Comparison of ENCODE assay signal across 22 cellular contexts in genomic region chr4:41540687-41541086, GRCh38. TPM values are rescaled to one million over a fixed set of nuclear protein-coding genes. Genes with fewer than 3 reads are reported as not detected.
DNase-seq lines count a peak whose midpoint lies in the region; ATAC-seq and TF ChIP-seq lines count a peak whose summit lies in the region.
"Had no signal": no experiment of that assay in that cellular context is flagged by ENCODE, and none has a peak within 500 bp of the region (broad histone marks: within the 10 kb centered on the region; RNA-seq: fewer than 3 reads in every experiment).

No MANE protein-coding gene starts in this region.

- H3K36me3 ChIP-seq in heart right ventricle (no peaks in the 10 kb centered on the region), parathyroid adenoma (ENCODE audit: control insufficient read depth, insufficient read depth, low read length) (no peaks in the 10 kb centered on the region), aorta (ENCODE audit: control insufficient read depth in 1 of 2, insufficient read depth in 2 of 2, low read length in 1 of 2) (no peaks in the 10 kb centered on the region)
- H3K36me3 ChIP-seq: pancreas, sigmoid colon, SJSA1 had no signal

- H3K79me2 ChIP-seq in parathyroid adenoma, result no peaks in the 10 kb centered on the region

- intact Hi-C loops in heart right ventricle (cut with DNase I), result loop anchor here in 2 of 10 donors (5.0 to 10.0 kb wide), 2 partner anchors 52 to 106 kb away; no protein-coding TSS in a partner anchor
- intact Hi-C loops in cardiac septum (cut with DNase I), result loop anchor here (5.0 kb wide), 1 partner anchor 102 kb away; no protein-coding TSS in a partner anchor
- intact Hi-C loops in aorta (cut with DNase I), result loop anchor here in 1 of 2 donors (5.0 kb wide), 3 partner anchors 33 to 102 kb away; no protein-coding TSS in a partner anchor

- H2AFZ ChIP-seq in parathyroid adenoma, result no peak overlapping the region

- DNase-seq in heart right ventricle, result no peak
- no peak for DNase-seq in cardiac septum (ENCODE audit: low spot score)
- peak; percentile 41 for DNase-seq in glomerular visceral epithelial cell (ENCODE audit: extremely low spot score)
- DNase-seq in aorta, result no peak
- no peak for DNase-seq in hypothalamus (lab: John Stamatoyannopoulos, UW)
- DNase-seq in DMS153 treated with DMSO at 0.1 percent for 48 hours (lab: John Stamatoyannopoulos, UW; ENCODE audit: unreplicated experiment), result no peak
- no peak for DNase-seq in hippocampal formation (lab: John Stamatoyannopoulos, UW)
- DNase-seq: activated CD4-positive, alpha-beta memory T cell treated with anti-CD3 and anti-CD28 coated beads, Interleukin-2, amount 10 ng/mL, durations not matched to agents 7 days and 5 days; activated CD8-positive, alpha-beta memory T cell treated with anti-CD3 and anti-CD28 coated beads, Interleukin-2, amount 50 U/mL, for 4 hours; activated naive CD4-positive, alpha-beta T cell treated with Interleukin-2 at 50 U/mL for 16 hours; AML-193; body of pancreas; CD4-positive, alpha-beta memory T cell; islet precursor cell; NCI-H1694; NCI-H774; pancreas; sigmoid colon; T-helper 9 cell had no signal

- H3K9ac ChIP-seq in parathyroid adenoma, result no peak overlapping the region

- H3K4me2 ChIP-seq in parathyroid adenoma (ENCODE audit: low read length), result peak overlapping the region; percentile 9

- ATAC-seq in heart right ventricle (no peak), aorta (ENCODE audit: low FRiP score) (no peak)
- ATAC-seq: pancreas; stimulated activated effector memory CD8-positive, alpha-beta T cell treated with anti-CD3 and anti-CD28 coated beads, Interleukin-12 subunit alpha, Interleukin-12 subunit beta, amount 100 ng/mL, for 72 hours had no signal

- H3K27me3 ChIP-seq in heart right ventricle, result no peaks in the 10 kb centered on the region
- H3K27me3 ChIP-seq in parathyroid adenoma (ENCODE audit: control insufficient read depth, insufficient read depth, low read length), result no peaks in the 10 kb centered on the region
- H3K27me3 ChIP-seq in aorta (ENCODE audit: control insufficient read depth in 1 of 2, insufficient read depth in 2 of 2, low read length in 1 of 2), result no peaks in the 10 kb centered on the region
- H3K27me3 ChIP-seq: body of pancreas, pancreas, sigmoid colon, SJSA1 had no signal

- peaks cover 20 to 100% (median 97%) of the 10 kb centered on the region in 9 donors for H3K4me1 ChIP-seq in heart right ventricle
- H3K4me1 ChIP-seq in parathyroid adenoma, result peaks cover 3% of the 10 kb centered on the region
- H3K4me1 ChIP-seq in aorta (ENCODE audit: control insufficient read depth in 1 of 2, insufficient read depth in 2 of 2, low read length in 2 of 2), result peaks cover 17 to 24% of the 10 kb centered on the region in 2 donors
- H3K4me1 ChIP-seq: body of pancreas, pancreas had no signal

- peak overlapping the region in 9 of 10 donors; percentile 78 to 96 (median 90) for H3K27ac ChIP-seq in heart right ventricle
- H3K27ac ChIP-seq in parathyroid adenoma, result no peak overlapping the region
- H3K27ac ChIP-seq in aorta (ENCODE audit: low read depth in 1 of 2, low read length in 2 of 2), result peak overlapping the region; percentile 61 to 92
- H3K27ac ChIP-seq: body of pancreas, pancreas, SJSA1 had no signal

- TF ChIP-seq CTCF in heart right ventricle (IDR thresholded peaks at IDR 0.05), result no peak
- TF ChIP-seq CTCF in parathyroid adenoma (IDR thresholded peaks at IDR 0.05), result no peak

- H3K4me3 ChIP-seq in heart right ventricle, result no peak overlapping the region
- H3K4me3 ChIP-seq in parathyroid adenoma (ENCODE audit: low read depth, low read length), result no peak overlapping the region
- no peak overlapping the region for H3K4me3 ChIP-seq in aorta (ENCODE audit: low read length in 2 of 2)
- H3K4me3 ChIP-seq: body of pancreas, pancreas, sigmoid colon, SJSA1 had no signal

- WGBS in heart right ventricle, 2 donors, result 72% methylated on average over 5 of the region's 5 CpGs
- 88 to 90% methylated on average over 5 of the region's 5 CpGs for WGBS in aorta, 2 donors

- no peaks in the 10 kb centered on the region for H3K9me3 ChIP-seq in heart right ventricle
- no peaks in the 10 kb centered on the region for H3K9me3 ChIP-seq in parathyroid adenoma (ENCODE audit: control insufficient read depth, low read length)
- H3K9me3 ChIP-seq in aorta (ENCODE audit: control insufficient read depth, low read length), result no peaks in the 10 kb centered on the region
- H3K9me3 ChIP-seq: body of pancreas, pancreas, sigmoid colon, SJSA1 had no signal

RNA-seq across cellular contexts. Expression of gene LIMCH1, which starts 2.7 kb away (rescaled TPM):
- 100 to 1,000 TPM; 242 to 410 (median 304) TPM for total RNA-seq in heart right ventricle
- 10 to 100 TPM; 28.4 to 56.2 TPM for polyA plus RNA-seq in heart right ventricle
- 291 TPM for total RNA-seq in cardiac septum
- 100 to 1,000 TPM; 177 to 191 TPM for total RNA-seq in aorta
- polyA plus RNA-seq in aorta, result 10 to 100 TPM; 31.7 to 40.5 TPM
- total RNA-seq: activated CD4-positive, alpha-beta memory T cell treated with anti-CD3 and anti-CD28 coated beads, Interleukin-2, amount 10 ng/mL, durations not matched to agents 7 days and 5 days; CD4-positive, alpha-beta memory T cell had no signal
- polyA plus RNA-seq: CD4-positive, alpha-beta memory T cell had no signal
